ENCODE assay signal across 9 cellular contexts in genomic region chr4:104489731-104490095, GRCh38. TPM values are rescaled to one million over a fixed set of nuclear protein-coding genes. Genes with fewer than 3 reads are reported as not detected.
DNase-seq lines count a peak whose midpoint lies in the region; ATAC-seq and TF ChIP-seq lines count a peak whose summit lies in the region.
"Had no signal": no experiment of that assay in that cellular context is flagged by ENCODE, and none has a peak within 500 bp of the region (broad histone marks: within the 10 kb centered on the region; RNA-seq: fewer than 3 reads in every experiment).

No MANE protein-coding gene starts in this region.

- H3K4me1 Mint-ChIP-seq in progenitor cell of endocrine pancreas (ENCODE audit: low read depth): peaks cover 60% of the 10 kb centered on the region

- no peak overlapping the region for H3K4me3 ChIP-seq in Loucy (ENCODE audit: low read length, poor library complexity, severe bottlenecking)

- H3K4me1 ChIP-seq in Loucy (ENCODE audit: insufficient read depth, low read length, poor library complexity, severe bottlenecking): peaks cover 12% of the 10 kb centered on the region
- H3K4me1 ChIP-seq: colonic mucosa had no signal

- DNase-seq in progenitor cell of endocrine pancreas (ENCODE audit: low spot score, unreplicated experiment): no peak
- DNase-seq in substantia nigra (lab: John Stamatoyannopoulos, UW): no peak
- no peak for DNase-seq in GM19240 (ENCODE audit: insufficient read length, low spot score)
- no peak for DNase-seq in dedifferentiated amniotic fluid mesenchymal stem cell (ENCODE audit: extremely low spot score)
- DNase-seq in KG1 (lab: John Stamatoyannopoulos, UW): no peak

- H3K27me3 ChIP-seq in Loucy (ENCODE audit: insufficient read depth, low read length, poor library complexity, severe bottlenecking): no peaks in the 10 kb centered on the region
- H3K27me3 ChIP-seq: colonic mucosa had no signal

- peak; percentile 25 for ATAC-seq in GM18873 (IDR thresholded peaks at IDR 0.05; ENCODE audit: low FRiP score, unreplicated experiment)
- ATAC-seq in HG02642 (IDR thresholded peaks at IDR 0.05; ENCODE audit: poor library complexity, unreplicated experiment): peak; percentile 31

- H3K4me3 Mint-ChIP-seq in progenitor cell of endocrine pancreas (ENCODE audit: low read depth): peak overlapping the region; percentile 81

- H3F3A ChIP-seq in Loucy (ENCODE audit: low read depth): peaks cover 3% of the 10 kb centered on the region; the same call in 1 of the 2 replicates

- peak overlapping the region; percentile 95 for H3K4me2 ChIP-seq in Loucy (ENCODE audit: low read depth, low read length, poor library complexity, severe bottlenecking)

- no peak overlapping the region for H3K9ac ChIP-seq in Loucy (ENCODE audit: low read depth, low read length, poor library complexity, severe bottlenecking)

- no peaks in the 10 kb centered on the region for H3K9me3 Mint-ChIP-seq in progenitor cell of endocrine pancreas (ENCODE audit: low read depth)

- H4K20me1 ChIP-seq in Loucy (ENCODE audit: insufficient read depth, low read length, poor library complexity, severe bottlenecking): no peaks in the 10 kb centered on the region

- no peaks in the 10 kb centered on the region for H3K79me2 ChIP-seq in Loucy (ENCODE audit: insufficient read depth, low read length)

- no peak overlapping the region for H3K27ac Mint-ChIP-seq in progenitor cell of endocrine pancreas

- H3K36me3 Mint-ChIP-seq in progenitor cell of endocrine pancreas (ENCODE audit: insufficient read depth): no peaks in the 10 kb centered on the region

- H3K9me3 ChIP-seq in Loucy (ENCODE audit: insufficient read depth, low read depth, low read length): no peaks in the 10 kb centered on the region
- H3K9me3 ChIP-seq: colonic mucosa had no signal

- TF ChIP-seq CTCF in Loucy (conservative IDR thresholded peaks at IDR 0.05; ENCODE audit: low read length) (no peak), progenitor cell of endocrine pancreas (IDR thresholded peaks at IDR 0.05; ENCODE audit: unreplicated experiment) (no peak)

- no peaks in the 10 kb centered on the region for H3K9me2 ChIP-seq in Loucy (replicated peaks; ENCODE audit: low read depth, low read length)

- H3K27ac ChIP-seq in substantia nigra (ENCODE audit: low read depth, low read length, poor library complexity, severe bottlenecking): no peak overlapping the region

- no peaks in the 10 kb centered on the region for H3K27me3 Mint-ChIP-seq in progenitor cell of endocrine pancreas

- no peak overlapping the region for H2AFZ ChIP-seq in Loucy (ENCODE audit: low read length)

- H3K36me3 ChIP-seq in Loucy (ENCODE audit: insufficient read depth, low read length): no peaks in the 10 kb centered on the region
- H3K36me3 ChIP-seq: colonic mucosa had no signal

RNA-seq across cellular contexts. Expression of gene CXXC4, which starts 5.0 kb away (rescaled TPM):
- total RNA-seq in progenitor cell of endocrine pancreas: 35.5 and 40.8 TPM in 2 replicates
